Comparison of ENCODE assay signal across 11 cellular contexts in genomic region chr13:77521595-77522367, GRCh38. TPM values are rescaled to one million over a fixed set of nuclear protein-coding genes. Genes with fewer than 3 reads are reported as not detected.
DNase-seq lines count a peak whose midpoint lies in the region; TF ChIP-seq lines count a peak whose summit lies in the region.
"Had no signal": no experiment of that assay in that cellular context is flagged by ENCODE, and none has a peak within 500 bp of the region (broad histone marks: within the 10 kb centered on the region; RNA-seq: fewer than 3 reads in every experiment).

No MANE protein-coding gene starts in this region.

- H3K4me3 Mint-ChIP-seq in Caco-2 (ENCODE audit: unreplicated experiment) (no peak overlapping the region), mesothelial cell of epicardium (no peak overlapping the region), nephron progenitor cell (no peak overlapping the region)
- H3K4me3 Mint-ChIP-seq: activated naive CD8-positive, alpha-beta T cell treated with anti-CD3 and anti-CD28 coated beads for 36 hours had no signal

- H3K27me3 Mint-ChIP-seq in Caco-2 (ENCODE audit: insufficient read depth, unreplicated experiment) (no peaks in the 10 kb centered on the region), mesothelial cell of epicardium (ENCODE audit: low read depth) (no peaks in the 10 kb centered on the region), nephron progenitor cell (ENCODE audit: low read depth, poor library complexity) (peaks cover 4% of the 10 kb centered on the region)

- peak overlapping the region; percentile 36 for H3K4me2 ChIP-seq in OCI-LY3 (ENCODE audit: low read length)

- POLR2A ChIA-PET in Caco-2 (lab: Charles Lee): interaction anchor here (0.5 kb wide), 1 partner anchor 169 kb away, joined by 7 read pairs; no protein-coding TSS in a partner anchor

- H2AFZ ChIP-seq in OCI-LY3 (ENCODE audit: low read depth, low read length): no peak overlapping the region

- H3K79me2 ChIP-seq in OCI-LY3 (ENCODE audit: low read length): no peaks in the 10 kb centered on the region

- no peaks in the 10 kb centered on the region for H4K20me1 ChIP-seq in OCI-LY3 (ENCODE audit: insufficient read depth, low read length)

- TF ChIP-seq POLR2A in uterus (IDR thresholded peaks at IDR 0.05): no peak

- H3K4me1 Mint-ChIP-seq in Caco-2 (ENCODE audit: low read depth, unreplicated experiment) (peaks cover 25% of the 10 kb centered on the region), mesothelial cell of epicardium (peaks cover 38% of the 10 kb centered on the region), nephron progenitor cell (peaks cover 8% of the 10 kb centered on the region)

- DNase-seq in Caco-2 (peak; percentile 77 to 85), epithelial cell of prostate (ENCODE audit: low read depth, low spot score) (peak; percentile 53), mesothelial cell of epicardium (ENCODE audit: low spot score in 2 of 2, unreplicated experiment in 2 of 2) (no peak), T-helper 1 cell (no peak), nephron progenitor cell (no peak), GM13977 (ENCODE audit: low spot score) (no peak), uterus (no peak)
- DNase-seq: activated CD4-positive, alpha-beta T cell treated with anti-CD3 and anti-CD28 coated beads, Interleukin-2, amount 50 U/mL, for 48 hours; activated naive CD8-positive, alpha-beta T cell treated with anti-CD3 and anti-CD28 coated beads for 36 hours had no signal

- H3K4me1 ChIP-seq in Caco-2 (peaks cover 23% of the 10 kb centered on the region), OCI-LY3 (ENCODE audit: low read length) (peaks cover 17% of the 10 kb centered on the region), uterus (no peaks in the 10 kb centered on the region)
- H3K4me1 ChIP-seq: SJSA1 had no signal

- no peak overlapping the region for H3K4me3 ChIP-seq in Caco-2 (ENCODE audit: low read depth, low read length)
- no peak overlapping the region for H3K4me3 ChIP-seq in OCI-LY3 (ENCODE audit: low read length)
- no peak overlapping the region for H3K4me3 ChIP-seq in uterus
- H3K4me3 ChIP-seq: SJSA1 had no signal

- H3K27me3 ChIP-seq in Caco-2 (replicated peaks; ENCODE audit: control insufficient read depth, insufficient read depth, low read length) (no peaks in the 10 kb centered on the region), OCI-LY3 (ENCODE audit: low read depth, low read length) (peaks cover 23% of the 10 kb centered on the region), uterus (no peaks in the 10 kb centered on the region)
- H3K27me3 ChIP-seq: SJSA1 had no signal

- intact Hi-C loops in Caco-2 (cut with micrococcal nuclease; ENCODE audit: unreplicated experiment): loop anchor here (1.0 to 2.0 kb wide), 3 partner anchors 14 to 44 kb away; partner anchors contain the start of gene SCEL
- intact Hi-C loops in uterus (cut with DNase I; ENCODE audit: low total_unique reads): no loop called here

- H3K36me3 Mint-ChIP-seq in Caco-2 (ENCODE audit: insufficient read depth, unreplicated experiment) (no peaks in the 10 kb centered on the region), mesothelial cell of epicardium (no peaks in the 10 kb centered on the region), nephron progenitor cell (ENCODE audit: low read depth) (no peaks in the 10 kb centered on the region)
- H3K36me3 Mint-ChIP-seq: activated naive CD8-positive, alpha-beta T cell treated with anti-CD3 and anti-CD28 coated beads for 36 hours had no signal

- H3K9me3 Mint-ChIP-seq in Caco-2 (ENCODE audit: unreplicated experiment) (no peaks in the 10 kb centered on the region), mesothelial cell of epicardium (no peaks in the 10 kb centered on the region), nephron progenitor cell (no peaks in the 10 kb centered on the region)
- H3K9me3 Mint-ChIP-seq: activated naive CD8-positive, alpha-beta T cell treated with anti-CD3 and anti-CD28 coated beads for 36 hours had no signal

- no peak overlapping the region for H3K27ac ChIP-seq in OCI-LY3 (ENCODE audit: low read length)
- H3K27ac ChIP-seq in epithelial cell of prostate: peak overlapping the region; percentile 99
- H3K27ac ChIP-seq in uterus: no peak overlapping the region
- H3K27ac ChIP-seq: SJSA1 had no signal

- CTCF ChIA-PET in Caco-2 (lab: Charles Lee): interaction anchor here (0.8 to 1.6 kb wide), 3 partner anchors 14 to 29 kb away, joined by 3 read pairs; partner anchors contain the start of gene SCEL

- no peaks in the 10 kb centered on the region for H3K9me3 ChIP-seq in Caco-2
- H3K9me3 ChIP-seq in OCI-LY3 (ENCODE audit: insufficient read depth, low read length): no peaks in the 10 kb centered on the region
- H3K9me3 ChIP-seq in uterus: no peaks in the 10 kb centered on the region
- H3K9me3 ChIP-seq: SJSA1 had no signal

- no TSS peak for BruUV-seq in Caco-2 (replicated peaks; lab: Mats Ljungman, UMichigan)

- H3K36me3 ChIP-seq in Caco-2 (ENCODE audit: control insufficient read depth, insufficient read depth, low read length): no peaks in the 10 kb centered on the region
- no peaks in the 10 kb centered on the region for H3K36me3 ChIP-seq in OCI-LY3 (replicated peaks; ENCODE audit: low read depth, low read length)
- H3K36me3 ChIP-seq in uterus: no peaks in the 10 kb centered on the region
- H3K36me3 ChIP-seq: SJSA1 had no signal

- in situ Hi-C loops in GM13977 (cut with MboI; ENCODE audit: low pct_unique_long_range_greater_than_20kb, low sequenced_read_pairs, unreplicated experiment): no loop called here

- H3K9ac ChIP-seq in OCI-LY3 (ENCODE audit: low read length): no peak overlapping the region

- H3K27ac Mint-ChIP-seq in Caco-2 (ENCODE audit: unreplicated experiment): peak overlapping the region; percentile 86
- peak overlapping the region; percentile 85 for H3K27ac Mint-ChIP-seq in mesothelial cell of epicardium
- no peak overlapping the region for H3K27ac Mint-ChIP-seq in nephron progenitor cell
- H3K27ac Mint-ChIP-seq: activated naive CD8-positive, alpha-beta T cell treated with anti-CD3 and anti-CD28 coated beads for 36 hours had no signal

- peak in 1 of 2 experiments; percentile 40 for TF ChIP-seq CTCF in Caco-2 (IDR thresholded peaks at IDR 0.05; ENCODE audit: insufficient read depth in 1 of 2, low read depth in 1 of 2, low read length in 1 of 2, severe bottlenecking in 1 of 2, unreplicated experiment in 1 of 2)
- no peak for TF ChIP-seq CTCF in OCI-LY3 (IDR thresholded peaks at IDR 0.05; ENCODE audit: low read depth, low read length)
- TF ChIP-seq CTCF in mesothelial cell of epicardium (IDR thresholded peaks at IDR 0.05; ENCODE audit: unreplicated experiment): no peak
- no peak for TF ChIP-seq CTCF in nephron progenitor cell (IDR thresholded peaks at IDR 0.05)
- TF ChIP-seq CTCF in GM13977 (IDR thresholded peaks at IDR 0.05; ENCODE audit: extremely low read depth, insufficient read depth, missing control alignments): no peak
- TF ChIP-seq CTCF in uterus (IDR thresholded peaks at IDR 0.05): no peak

RNA-seq across cellular contexts. Expression of gene SCEL, which starts 13.7 kb away (rescaled TPM):
- 2.8 and 3.5 TPM in 2 replicates for total RNA-seq in Caco-2 (2022)
- total RNA-seq in mesothelial cell of epicardium: 0.13 TPM in 1 of 3 replicates, not detected in the others
- total RNA-seq in uterus: under 1 TPM in 1 of 4 donors, not detected in 3; 0.48 TPM
- total RNA-seq: activated naive CD8-positive, alpha-beta T cell treated with anti-CD3 and anti-CD28 coated beads for 36 hours; SJSA1 had no signal

Comparison
In these comparisons a context has a peak if more than half of its experiments do, and no peak if none do; other contexts are left out.
1. DNase-seq: peak in Caco-2 (2 of 2) and epithelial cell of prostate (single experiment); none in mesothelial cell of epicardium (0 of 2), T-helper 1 cell (0 of 5), nephron progenitor cell (single experiment), GM13977 (single experiment) and uterus (0 of 2).